Comparison of ENCODE assay signal across 8 cellular contexts in the genomic region with DNA sequence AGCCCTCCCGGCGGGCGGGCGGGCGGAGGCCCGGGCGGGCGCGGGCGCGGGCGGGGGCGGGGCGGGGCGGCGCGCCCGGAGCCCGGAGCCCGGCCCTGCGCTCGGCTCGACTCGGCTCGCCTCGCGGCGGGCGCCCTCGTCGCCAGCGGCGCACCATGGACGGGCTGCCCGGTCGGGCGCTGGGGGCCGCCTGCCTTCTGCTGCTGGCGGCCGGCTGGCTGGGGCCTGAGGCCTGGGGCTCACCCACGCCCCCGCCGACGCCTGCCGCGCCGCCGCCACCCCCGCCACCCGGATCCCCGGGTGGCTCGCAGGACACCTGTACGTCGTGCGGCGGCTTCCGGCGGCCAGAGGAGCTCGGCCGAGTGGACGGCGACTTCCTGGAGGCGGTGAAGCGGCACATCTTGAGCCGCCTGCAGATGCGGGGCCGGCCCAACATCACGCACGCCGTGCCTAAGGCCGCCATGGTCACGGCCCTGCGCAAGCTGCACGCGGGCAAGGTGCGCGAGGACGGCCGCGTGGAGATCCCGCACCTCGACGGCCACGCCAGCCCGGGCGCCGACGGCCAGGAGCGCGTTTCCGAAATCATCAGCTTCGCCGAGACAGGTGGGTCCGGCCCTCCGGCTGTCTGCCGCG. TPM values are rescaled to one million over a fixed set of nuclear protein-coding genes. Genes with fewer than 3 reads are reported as not detected.
A peak's percentile ranks its signal among the peaks of the same experiment; 100 is the strongest.
DNase-seq lines count a peak whose midpoint lies in the region.

A gene (plus strand): TSS at position 103 of the 633 bp plus-strand sequence. CDS start 53 bp downstream, at position 156.

- peak within 1 kb of the TSS; percentile 61 for H3K4me3 Mint-ChIP-seq in activated naive CD4-positive, alpha-beta T cell treated with anti-CD3 and anti-CD28 coated beads for 36 hours
- H3K4me3 Mint-ChIP-seq in activated naive CD8-positive, alpha-beta T cell = peak within 1 kb of the TSS; percentile 84
- peak within 1 kb of the TSS; percentile 68 to 81 (median 75) for H3K4me3 Mint-ChIP-seq in immature natural killer cell
- peak within 1 kb of the TSS; percentile 77 for H3K4me3 Mint-ChIP-seq in stimulated activated naive CD8-positive, alpha-beta T cell treated with anti-CD3 and anti-CD28 coated beads, Interleukin-15, Interleukin-2, amounts not matched to agents 100 ng/mL and 50 ng/mL, for 24 hours

- intact Hi-C loops in activated naive CD4-positive, alpha-beta T cell treated with anti-CD3 and anti-CD28 coated beads for 36 hours (cut with micrococcal nuclease) = no loop called here

- no peak within 1 kb of the TSS for H3K27ac Mint-ChIP-seq in activated naive CD4-positive, alpha-beta T cell treated with anti-CD3 and anti-CD28 coated beads for 36 hours
- H3K27ac Mint-ChIP-seq in activated naive CD8-positive, alpha-beta T cell = peak within 1 kb of the TSS; percentile 54
- peak within 1 kb of the TSS in 1 of 6 donors; percentile 56 for H3K27ac Mint-ChIP-seq in immature natural killer cell
- peak within 1 kb of the TSS; percentile 54 for H3K27ac Mint-ChIP-seq in stimulated activated naive CD8-positive, alpha-beta T cell treated with anti-CD3 and anti-CD28 coated beads, Interleukin-15, Interleukin-2, amounts not matched to agents 100 ng/mL and 50 ng/mL, for 24 hours

- peaks cover 53% of the 10 kb centered on the region for H3K27me3 Mint-ChIP-seq in activated naive CD4-positive, alpha-beta T cell treated with anti-CD3 and anti-CD28 coated beads for 36 hours (ENCODE audit: low read depth)
- H3K27me3 Mint-ChIP-seq in activated naive CD8-positive, alpha-beta T cell = peaks cover 26% of the 10 kb centered on the region
- peaks cover 23 to 30% (median 24%) of the 10 kb centered on the region in 3 donors for H3K27me3 Mint-ChIP-seq in immature natural killer cell (ENCODE audit: low read depth in 3 of 3)
- H3K27me3 Mint-ChIP-seq in stimulated activated naive CD8-positive, alpha-beta T cell treated with anti-CD3 and anti-CD28 coated beads, Interleukin-15, Interleukin-2, amounts not matched to agents 100 ng/mL and 50 ng/mL, for 24 hours = peaks cover 60% of the 10 kb centered on the region

- H3K36me3 Mint-ChIP-seq in activated naive CD4-positive, alpha-beta T cell treated with anti-CD3 and anti-CD28 coated beads for 36 hours (ENCODE audit: low read depth) = no peaks in the 10 kb centered on the region
- H3K36me3 Mint-ChIP-seq in activated naive CD8-positive, alpha-beta T cell = no peaks in the 10 kb centered on the region
- no peaks in the 10 kb centered on the region for H3K36me3 Mint-ChIP-seq in immature natural killer cell
- no peaks in the 10 kb centered on the region for H3K36me3 Mint-ChIP-seq in stimulated activated naive CD8-positive, alpha-beta T cell treated with anti-CD3 and anti-CD28 coated beads, Interleukin-15, Interleukin-2, amounts not matched to agents 100 ng/mL and 50 ng/mL, for 24 hours (ENCODE audit: low read depth)

- H3K4me1 Mint-ChIP-seq in activated naive CD4-positive, alpha-beta T cell treated with anti-CD3 and anti-CD28 coated beads for 36 hours (ENCODE audit: low read depth) = peaks cover 13% of the 10 kb centered on the region
- H3K4me1 Mint-ChIP-seq in activated naive CD8-positive, alpha-beta T cell (ENCODE audit: low read depth) = peaks cover 20% of the 10 kb centered on the region
- H3K4me1 Mint-ChIP-seq in immature natural killer cell = peaks cover 18 to 21% of the 10 kb centered on the region in 2 donors
- peaks cover 23% of the 10 kb centered on the region for H3K4me1 Mint-ChIP-seq in stimulated activated naive CD8-positive, alpha-beta T cell treated with anti-CD3 and anti-CD28 coated beads, Interleukin-15, Interleukin-2, amounts not matched to agents 100 ng/mL and 50 ng/mL, for 24 hours (ENCODE audit: low read depth)

- no peak for DNase-seq in activated naive CD4-positive, alpha-beta T cell treated with anti-CD3 and anti-CD28 coated beads for 36 hours
- DNase-seq in activated naive CD4-positive, alpha-beta T cell treated with anti-CD3 and anti-CD28 coated beads, Interleukin-2, amount 50 U/mL, for 16 hours = no peak
- DNase-seq in immature natural killer cell (no peak), OCI-M1 (lab: John Stamatoyannopoulos, UW) (no peak)
- no peak for DNase-seq in effector CD8-positive, alpha-beta T cell (lab: John Stamatoyannopoulos, UW)
- DNase-seq in effector CD4-positive, alpha-beta T cell = no peak

- H3K9me3 Mint-ChIP-seq in activated naive CD4-positive, alpha-beta T cell treated with anti-CD3 and anti-CD28 coated beads for 36 hours = no peaks in the 10 kb centered on the region
- no peaks in the 10 kb centered on the region for H3K9me3 Mint-ChIP-seq in activated naive CD8-positive, alpha-beta T cell (ENCODE audit: low read depth)
- H3K9me3 Mint-ChIP-seq in immature natural killer cell = no peaks in the 10 kb centered on the region
- no peaks in the 10 kb centered on the region for H3K9me3 Mint-ChIP-seq in stimulated activated naive CD8-positive, alpha-beta T cell treated with anti-CD3 and anti-CD28 coated beads, Interleukin-15, Interleukin-2, amounts not matched to agents 100 ng/mL and 50 ng/mL, for 24 hours

- CTCF ChIA-PET in activated naive CD4-positive, alpha-beta T cell treated with anti-CD3 and anti-CD28 coated beads for 36 hours (lab: Charles Lee) = no interaction called here

RNA-seq across cellular contexts. Expression of the gene that starts here (rescaled TPM):
- not detected for total RNA-seq in activated naive CD4-positive, alpha-beta T cell treated with anti-CD3 and anti-CD28 coated beads for 36 hours
- polyA plus RNA-seq in immature natural killer cell = not detected
